Comparison of ENCODE assay signal across 13 cellular contexts in genomic region chr15:69782809-69783208, GRCh38.
A peak's percentile ranks its signal among the peaks of the same experiment; 100 is the strongest.
DNase-seq lines count a peak whose midpoint lies in the region; TF ChIP-seq lines count a peak whose summit lies in the region.
"Had no signal": no experiment of that assay in that cellular context is flagged by ENCODE, and none has a peak within 500 bp of the region (broad histone marks: within the 10 kb centered on the region; RNA-seq: fewer than 3 reads in every experiment).

No MANE protein-coding gene starts in this region.

- no peak overlapping the region for H3K4me2 ChIP-seq in neural progenitor cell
- no peak overlapping the region for H3K4me2 ChIP-seq in osteoblast (ENCODE audit: insufficient read depth, low read length)

- TF ChIP-seq EP300 in ovary (IDR thresholded peaks at IDR 0.05): no peak

- peak in 5 of 6 experiments; percentile 14 to 37 (median 19) for DNase-seq in stimulated activated naive CD4-positive, alpha-beta T cell (lab: John Stamatoyannopoulos, UW)
- DNase-seq in stimulated activated naive CD4-positive, alpha-beta T cell treated with Interleukin-2 at 50 U/mL for 16 hours (lab: John Stamatoyannopoulos, UW): no peak
- DNase-seq in NCI-H69 (lab: John Stamatoyannopoulos, UW) (peak; percentile 76), neural progenitor cell (ENCODE audit: low spot score) (no peak), osteoblast (ENCODE audit: insufficient read length, low spot score, missing footprints) (no peak), ovary (no peak)
- DNase-seq: C1 segment of cervical spinal cord, left ventricle myocardium inferior, natural killer cell, retina, uterus had no signal

- no peaks in the 10 kb centered on the region for H3F3A ChIP-seq in neural progenitor cell (ENCODE audit: low read depth)

- H3K4me3 ChIP-seq in neural progenitor cell (no peak overlapping the region), osteoblast (ENCODE audit: insufficient read depth, low read length) (no peak overlapping the region), ovary (no peak overlapping the region)
- H3K4me3 ChIP-seq: left ventricle myocardium inferior, uterus had no signal

- WGBS in ovary, 3 donors: 57 to 76% (median 60%) methylated on average over 5 of the region's 5 CpGs

- H3K4me1 ChIP-seq in neural progenitor cell (no peaks in the 10 kb centered on the region), osteoblast (ENCODE audit: insufficient read depth, low read length) (peaks cover 8% of the 10 kb centered on the region), ovary (ENCODE audit: insufficient read depth) (no peaks in the 10 kb centered on the region)
- H3K4me1 ChIP-seq: uterus had no signal

- no peaks in the 10 kb centered on the region for H3K9me3 Mint-ChIP-seq in activated naive CD4-positive, alpha-beta T cell treated with anti-CD3 and anti-CD28 coated beads, Interleukin-2, amount 50 U/mL, for 24 hours
- peaks cover 3% of the 10 kb centered on the region for H3K9me3 Mint-ChIP-seq in neural progenitor cell
- H3K9me3 Mint-ChIP-seq: natural killer cell; stimulated activated memory B cell treated with anti-CD40 and anti-IgM and Interleukin-4, amounts not matched to agents 10 μg/mL and 1 μg/mL and 100 μg/mL, for 72 hours had no signal

- TF ChIP-seq CTCF in neural progenitor cell (IDR thresholded peaks at IDR 0.05) (no peak), osteoblast (IDR thresholded peaks at IDR 0.05; ENCODE audit: extremely low read depth, low read depth, low read length) (no peak), ovary (IDR thresholded peaks at IDR 0.05) (no peak)

- H3K36me3 Mint-ChIP-seq in activated naive CD4-positive, alpha-beta T cell treated with anti-CD3 and anti-CD28 coated beads, Interleukin-2, amount 50 U/mL, for 24 hours: no peaks in the 10 kb centered on the region
- no peaks in the 10 kb centered on the region for H3K36me3 Mint-ChIP-seq in neural progenitor cell
- H3K36me3 Mint-ChIP-seq: natural killer cell had no signal

- H3K9me3 ChIP-seq in neural progenitor cell (ENCODE audit: low read depth) (no peaks in the 10 kb centered on the region), osteoblast (ENCODE audit: low read depth, low read length) (no peaks in the 10 kb centered on the region), ovary (no peaks in the 10 kb centered on the region)
- H3K9me3 ChIP-seq: left ventricle myocardium inferior, uterus had no signal

- peak overlapping the region; percentile 43 for H3K4me3 Mint-ChIP-seq in activated naive CD4-positive, alpha-beta T cell treated with anti-CD3 and anti-CD28 coated beads, Interleukin-2, amount 50 U/mL, for 24 hours
- no peak overlapping the region for H3K4me3 Mint-ChIP-seq in neural progenitor cell
- H3K4me3 Mint-ChIP-seq: natural killer cell; stimulated activated memory B cell treated with anti-CD40 and anti-IgM and Interleukin-4, amounts not matched to agents 10 μg/mL and 1 μg/mL and 100 μg/mL, for 72 hours had no signal

- intact Hi-C loops in ovary (cut with DNase I): no loop called here

- H3K27ac ChIP-seq in neural progenitor cell (no peak overlapping the region), osteoblast (ENCODE audit: low read depth, low read length) (no peak overlapping the region), ovary (no peak overlapping the region)
- H3K27ac ChIP-seq: left ventricle myocardium inferior, uterus had no signal

- H3K79me2 ChIP-seq in neural progenitor cell (ENCODE audit: low read depth) (no peaks in the 10 kb centered on the region), osteoblast (ENCODE audit: insufficient read depth, low read length) (no peaks in the 10 kb centered on the region)

- peaks cover 34% of the 10 kb centered on the region for H3K4me1 Mint-ChIP-seq in activated naive CD4-positive, alpha-beta T cell treated with anti-CD3 and anti-CD28 coated beads, Interleukin-2, amount 50 U/mL, for 24 hours
- H3K4me1 Mint-ChIP-seq in neural progenitor cell: peaks cover 7% of the 10 kb centered on the region

- no peaks in the 10 kb centered on the region for H3K27me3 Mint-ChIP-seq in activated naive CD4-positive, alpha-beta T cell treated with anti-CD3 and anti-CD28 coated beads, Interleukin-2, amount 50 U/mL, for 24 hours
- H3K27me3 Mint-ChIP-seq in neural progenitor cell (ENCODE audit: insufficient read depth, low read depth): peaks cover 7% of the 10 kb centered on the region

- no peak overlapping the region for H3K27ac Mint-ChIP-seq in activated naive CD4-positive, alpha-beta T cell treated with anti-CD3 and anti-CD28 coated beads, Interleukin-2, amount 50 U/mL, for 24 hours
- no peak overlapping the region for H3K27ac Mint-ChIP-seq in neural progenitor cell
- H3K27ac Mint-ChIP-seq: natural killer cell; stimulated activated memory B cell treated with anti-CD40 and anti-IgM and Interleukin-4, amounts not matched to agents 10 μg/mL and 1 μg/mL and 100 μg/mL, for 72 hours had no signal

- H4K20me1 ChIP-seq in neural progenitor cell (ENCODE audit: low read depth): no peaks in the 10 kb centered on the region
- H4K20me1 ChIP-seq in osteoblast (ENCODE audit: insufficient read depth, low read length): no peaks in the 10 kb centered on the region

- no peak overlapping the region for H3K9ac ChIP-seq in neural progenitor cell

- H3K36me3 ChIP-seq in neural progenitor cell (no peaks in the 10 kb centered on the region), osteoblast (ENCODE audit: insufficient read depth, low read length) (no peaks in the 10 kb centered on the region), ovary (no peaks in the 10 kb centered on the region)
- H3K36me3 ChIP-seq: left ventricle myocardium inferior, uterus had no signal

- H3K27me3 ChIP-seq in neural progenitor cell: no peaks in the 10 kb centered on the region
- peaks cover 15% of the 10 kb centered on the region for H3K27me3 ChIP-seq in osteoblast (ENCODE audit: insufficient read depth, low read length)
- no peaks in the 10 kb centered on the region for H3K27me3 ChIP-seq in ovary
- H3K27me3 ChIP-seq: uterus had no signal

- no peak overlapping the region for H2AFZ ChIP-seq in neural progenitor cell (replicated peaks)
- H2AFZ ChIP-seq in osteoblast (ENCODE audit: low read length): no peak overlapping the region

- TF ChIP-seq POLR2A in ovary (IDR thresholded peaks at IDR 0.05): no peak

Comparison
In these comparisons a context has a peak if more than half of its experiments do, and no peak if none do; other contexts are left out.
1. DNase-seq: peak in stimulated activated naive CD4-positive, alpha-beta T cell (5 of 6) and NCI-H69 (single experiment); none in stimulated activated naive CD4-positive, alpha-beta T cell treated with Interleukin-2 at 50 U/mL for 16 hours (single experiment), neural progenitor cell (single experiment), osteoblast (single experiment) and ovary (0 of 5).